Comparison of ENCODE assay signal across 16 cellular contexts in the genomic region with DNA sequence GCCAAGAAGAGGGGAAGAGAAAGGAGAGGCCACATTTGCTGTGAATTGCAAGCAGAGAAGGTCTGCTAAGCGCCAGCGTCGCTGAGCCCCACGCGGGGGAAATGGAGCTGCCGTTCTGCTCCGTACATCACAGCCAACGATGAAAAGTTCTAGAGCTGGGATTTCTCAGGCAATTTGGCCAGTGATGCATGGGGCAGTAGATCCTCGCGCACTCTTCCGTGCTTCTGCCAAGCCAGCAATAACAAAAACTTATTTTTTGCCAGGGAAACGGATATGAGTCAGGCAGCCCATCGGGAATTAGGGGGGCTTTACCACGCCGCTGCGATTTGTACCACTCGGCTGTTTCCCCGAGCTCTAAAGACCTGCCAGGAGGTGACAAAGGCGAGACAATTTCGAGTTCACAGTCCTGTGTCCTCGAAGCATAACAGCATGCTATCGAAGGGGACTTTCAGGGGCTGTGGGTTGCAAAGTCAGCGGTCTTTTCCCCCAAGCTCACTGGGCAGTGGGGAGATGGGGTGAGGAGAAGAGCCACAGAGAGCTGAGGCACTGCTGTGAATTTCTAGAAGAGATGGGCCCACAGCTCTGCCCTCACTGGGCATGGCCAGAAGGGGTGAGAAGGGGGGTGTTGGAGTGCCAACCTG. TPM values are rescaled to one million over a fixed set of nuclear protein-coding genes. Genes with fewer than 3 reads are reported as not detected.
DNase-seq lines count a peak whose midpoint lies in the region; ATAC-seq and TF ChIP-seq lines count a peak whose summit lies in the region.
"Had no signal": no experiment of that assay in that cellular context is flagged by ENCODE, and none has a peak within 500 bp of the region (broad histone marks: within the 10 kb centered on the region; RNA-seq: fewer than 3 reads in every experiment).

No MANE protein-coding gene starts in this region.

- no peak overlapping the region for H3K27ac Mint-ChIP-seq in glutamatergic neuron (ENCODE audit: unreplicated experiment)

- 58 to 72% methylated on average over 23 of the region's 23 CpGs for WGBS in upper lobe of left lung, 2 donors

- H3K9me3 ChIP-seq in adipocyte (ENCODE audit: control insufficient read depth, low read length) (no peaks in the 10 kb centered on the region), osteoblast (ENCODE audit: low read depth, low read length) (no peaks in the 10 kb centered on the region), upper lobe of left lung (no peaks in the 10 kb centered on the region)
- H3K9me3 ChIP-seq: gastrocnemius medialis, sigmoid colon had no signal

- no peaks in the 10 kb centered on the region for H3K36me3 Mint-ChIP-seq in glutamatergic neuron (ENCODE audit: unreplicated experiment)

- DNase-seq in D341Med (ENCODE audit: low spot score) = peak; percentile 2
- DNase-seq in adipocyte (ENCODE audit: low read depth) = peak; percentile 60
- no peak for DNase-seq in glutamatergic neuron
- peak; percentile 95 for DNase-seq in osteoblast (ENCODE audit: insufficient read length, low spot score, missing footprints)
- no peak for DNase-seq in COLO668 (lab: John Stamatoyannopoulos, UW; ENCODE audit: unreplicated experiment)
- no peak for DNase-seq in upper lobe of left lung
- no peak for DNase-seq in NCI-H2196 treated with DMSO at 0.1 percent for 48 hours (lab: John Stamatoyannopoulos, UW; ENCODE audit: unreplicated experiment)
- DNase-seq: activated T-cell treated with anti-CD3 and anti-CD28 coated beads, Interleukin-2, amount 50 U/mL, for 1 hour; central memory CD4-positive, alpha-beta T cell; gastrocnemius medialis; NCI-H1092 treated with DMSO at 0.1 percent for 48 hours; RPMI8226; sigmoid colon had no signal

- no peak for TF ChIP-seq CTCF in glutamatergic neuron (IDR thresholded peaks at IDR 0.05; ENCODE audit: partially characterized antibody, unreplicated experiment)
- TF ChIP-seq CTCF in osteoblast (IDR thresholded peaks at IDR 0.05; ENCODE audit: extremely low read depth, low read depth, low read length) = no peak
- no peak for TF ChIP-seq CTCF in upper lobe of left lung (IDR thresholded peaks at IDR 0.05)

- TF ChIP-seq POLR2A in upper lobe of left lung (IDR thresholded peaks at IDR 0.05) = no peak

- H3K9ac ChIP-seq in adipocyte (ENCODE audit: low read length) = no peak overlapping the region

- H4K20me1 ChIP-seq in osteoblast (ENCODE audit: insufficient read depth, low read length) = no peaks in the 10 kb centered on the region

- peaks cover 23% of the 10 kb centered on the region for H3K4me1 Mint-ChIP-seq in glutamatergic neuron (ENCODE audit: low read depth, unreplicated experiment)

- peaks cover 19% of the 10 kb centered on the region for H3K27me3 ChIP-seq in adipocyte (replicated peaks; ENCODE audit: control insufficient read depth, insufficient read depth, low read length)
- peaks cover 4% of the 10 kb centered on the region for H3K27me3 ChIP-seq in osteoblast (ENCODE audit: insufficient read depth, low read length)
- no peaks in the 10 kb centered on the region for H3K27me3 ChIP-seq in upper lobe of left lung

- TF ChIP-seq EP300 in upper lobe of left lung (IDR thresholded peaks at IDR 0.05) = no peak

- H3K79me2 ChIP-seq in osteoblast (ENCODE audit: insufficient read depth, low read length) = no peaks in the 10 kb centered on the region

- H3K36me3 ChIP-seq in adipocyte (ENCODE audit: control insufficient read depth, insufficient read depth, low read length, severe bottlenecking) (no peaks in the 10 kb centered on the region), osteoblast (ENCODE audit: insufficient read depth, low read length) (no peaks in the 10 kb centered on the region), upper lobe of left lung (no peaks in the 10 kb centered on the region)
- H3K36me3 ChIP-seq: gastrocnemius medialis, sigmoid colon had no signal

- peaks cover 3% of the 10 kb centered on the region for H3K9me3 Mint-ChIP-seq in glutamatergic neuron (ENCODE audit: unreplicated experiment)

- H2AFZ ChIP-seq in osteoblast (ENCODE audit: low read length) = peak overlapping the region; percentile 79

- H3K4me1 ChIP-seq in adipocyte (ENCODE audit: control insufficient read depth, insufficient read depth, low read length) (peaks cover 14% of the 10 kb centered on the region), osteoblast (ENCODE audit: insufficient read depth, low read length) (peaks cover 19% of the 10 kb centered on the region), upper lobe of left lung (peaks cover 0 to 11% (median 6%) of the 10 kb centered on the region in 4 donors)
- H3K4me1 ChIP-seq: gastrocnemius medialis had no signal

- no peak for ATAC-seq in upper lobe of left lung (ENCODE audit: low FRiP score in 2 of 2)
- ATAC-seq in HG03025 (IDR thresholded peaks at IDR 0.05; ENCODE audit: low FRiP score, unreplicated experiment) = no peak

- H3K4me3 ChIP-seq in adipocyte (ENCODE audit: low read length) = no peak overlapping the region
- peak overlapping the region; percentile 35 for H3K4me3 ChIP-seq in osteoblast (ENCODE audit: insufficient read depth, low read length)
- H3K4me3 ChIP-seq in upper lobe of left lung = no peak overlapping the region
- H3K4me3 ChIP-seq: gastrocnemius medialis, lung, sigmoid colon had no signal

- H3K4me3 Mint-ChIP-seq in glutamatergic neuron (ENCODE audit: unreplicated experiment) = peak overlapping the region; percentile 30

- H3K27ac ChIP-seq in osteoblast (ENCODE audit: low read depth, low read length) (peak overlapping the region; percentile 71), upper lobe of left lung (peak overlapping the region in 2 of 4 donors; percentile 17 to 54)
- H3K27ac ChIP-seq: C4-2B, gastrocnemius medialis, sigmoid colon had no signal

- peak overlapping the region; percentile 72 for H3K4me2 ChIP-seq in osteoblast (ENCODE audit: insufficient read depth, low read length)

- H3K27me3 Mint-ChIP-seq in glutamatergic neuron (ENCODE audit: unreplicated experiment) = peaks cover 13% of the 10 kb centered on the region

RNA-seq across cellular contexts. Expression of gene SLF2, which starts 30.0 kb away (rescaled TPM):
- 35.9 TPM for total RNA-seq in glutamatergic neuron (ENCODE audit: unreplicated experiment)
- 39.1 and 43.0 TPM in 2 replicates for total RNA-seq in osteoblast
- 10 to 100 TPM; 13.4 to 60.8 (median 28.2) TPM for total RNA-seq in upper lobe of left lung

Comparison
In these comparisons a context has a peak if more than half of its experiments do, and no peak if none do; other contexts are left out.
1. DNase-seq: peak in D341Med (single experiment), adipocyte (single experiment) and osteoblast (single experiment); none in glutamatergic neuron (single experiment), COLO668 (single experiment), upper lobe of left lung (0 of 2) and NCI-H2196 treated with DMSO at 0.1 percent for 48 hours (single experiment).